22 cellular contexts compared by ENCODE assay signal in the genomic region with DNA sequence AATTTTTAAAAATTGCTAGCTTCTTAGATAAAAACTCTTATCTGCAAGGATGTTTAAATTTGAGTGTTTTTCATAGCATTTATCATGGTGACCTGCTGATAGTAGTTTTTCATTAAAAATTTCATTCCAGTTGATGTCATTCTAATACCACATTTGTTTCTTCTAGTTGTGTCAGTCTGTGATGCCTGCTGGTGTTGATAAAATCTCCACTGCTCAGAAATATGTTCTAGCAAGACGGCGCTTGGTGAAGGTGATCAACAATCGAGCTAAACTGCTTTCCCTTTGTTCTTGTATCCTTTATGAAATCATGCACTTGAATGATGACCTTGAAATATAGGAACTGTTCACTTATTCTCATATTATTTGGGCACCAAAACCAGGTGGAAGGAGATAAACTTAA.
"Had no signal": no experiment of that assay in that cellular context is flagged by ENCODE, and none has a peak within 500 bp of the region (broad histone marks: within the 10 kb centered on the region; RNA-seq: fewer than 3 reads in every experiment).

No MANE protein-coding gene starts in this region.

- H3K4me3 Mint-ChIP-seq: effector memory CD8-positive, alpha-beta T cell; memory B cell; naive B cell; nephron; neural progenitor cell had no signal

- H3K9me3 Mint-ChIP-seq: effector memory CD8-positive, alpha-beta T cell; memory B cell; naive B cell; nephron; neural progenitor cell had no signal

- H3K27me3 Mint-ChIP-seq: effector memory CD8-positive, alpha-beta T cell; memory B cell; naive B cell had no signal

- H3K9me3 ChIP-seq: gastrocnemius medialis, mucosa of descending colon, prostate gland, right atrium auricular region, stomach, tibial artery, upper lobe of left lung had no signal

- H3K9ac ChIP-seq: neural progenitor cell had no signal

- H3K4me1 Mint-ChIP-seq: memory B cell, nephron, neural progenitor cell had no signal

- H3K4me3 ChIP-seq: gastrocnemius medialis, hepatocyte, lung, mucosa of descending colon, neural progenitor cell, prostate gland, right atrium auricular region, smooth muscle cell, stomach had no signal

- DNase-seq: cortex of kidney; gastrocnemius medialis; kidney; stimulated activated CD4-positive, alpha-beta T cell treated with anti-CD3 and anti-CD28 coated beads, Interleukin-12 subunit alpha, Interleukin-12 subunit beta, amount 100 ng/mL, for 4 hours; stimulated activated CD4-positive, alpha-beta T cell treated with anti-CD3 and anti-CD28 coated beads, Interleukin-1b, Interleukin-23, amount 100 ng/mL, for 48 hours; stimulated activated CD4-positive, alpha-beta T cell treated with anti-CD3 and anti-CD28 coated beads, Interleukin-4, amount 100 ng/mL, for 1 hour; stimulated activated CD8-positive, alpha-beta memory T cell treated with anti-CD3 and anti-CD28 coated beads, Interleukin-4, amount 100 ng/mL, for 48 hours; stimulated activated naive CD4-positive, alpha-beta T cell treated with Interleukin-2 at 50 U/mL for 16 hours; stomach; tibial artery had no signal

- H3K27ac ChIP-seq: gastrocnemius medialis, hepatocyte, prostate gland, right atrium auricular region, stomach, tibial artery had no signal

- H3K36me3 ChIP-seq: prostate gland had no signal

- H3K27ac Mint-ChIP-seq: memory B cell, neural progenitor cell had no signal
